In genomic region chr1:212691561-212692071, GRCh38 we compare ENCODE assay signal across 18 cellular contexts. TPM values are rescaled to one million over a fixed set of nuclear protein-coding genes. Genes with fewer than 3 reads are reported as not detected.
DNase-seq lines count a peak whose midpoint lies in the region; ATAC-seq, FAIRE-seq and TF ChIP-seq lines count a peak whose summit lies in the region.
"Had no signal": no experiment of that assay in that cellular context is flagged by ENCODE, and none has a peak within 500 bp of the region (broad histone marks: within the 10 kb centered on the region; RNA-seq: fewer than 3 reads in every experiment).

No MANE protein-coding gene starts in this region.

- H3K27ac ChIP-seq in GM12878 (ENCODE audit: control insufficient read depth, insufficient read depth), result no peak overlapping the region
- H3K27ac ChIP-seq: A549 had no signal

- DNase-seq in activated CD4-positive, alpha-beta T cell treated with anti-CD3 and anti-CD28 coated beads, Interleukin-2, amount 10 ng/mL, durations not matched to agents 24 days and 14 days, result no peak
- DNase-seq in activated CD4-positive, alpha-beta T cell treated with anti-CD3 and anti-CD28 coated beads, Interleukin-2, amount 50 U/mL, for 1 hour, result no peak
- peak; percentile 60 for DNase-seq in GM12878 (ENCODE audit: low read depth, low spot score)
- DNase-seq in BE2C, result no peak
- no peak for DNase-seq in NOMO-1 treated with dmso at 0.1 percent for 144 hours (lab: John Stamatoyannopoulos, UW; ENCODE audit: unreplicated experiment)
- DNase-seq: activated CD4-positive, CD25-positive, alpha-beta regulatory T cell treated with anti-CD3 and anti-CD28 coated beads, Interleukin-2, amount 50 U/mL, for 72 hours; activated naive CD8-positive, alpha-beta T cell treated with anti-CD3 and anti-CD28 coated beads, Interleukin-2, amount 10 ng/mL, durations not matched to agents 7 days and 5 days; CD8-positive, alpha-beta T cell; islet precursor cell; NCI-H2029 treated with DMSO at 0.1 percent for 48 hours; NCI-H526 treated with DMSO at 0.1 percent for 48 hours; small intestine had no signal

- FAIRE-seq in GM12878 (lab: Jason Lieb, UNC), result no peak
- FAIRE-seq: A549, small intestine had no signal

- H3K4me1 ChIP-seq in GM12878 (ENCODE audit: control insufficient read depth, insufficient read depth, low read length) (peaks cover 7% of the 10 kb centered on the region), BE2C (no peaks in the 10 kb centered on the region)
- H3K4me1 ChIP-seq: A549 had no signal

- TF ChIP-seq CTCF in GM12878 (IDR thresholded peaks at IDR 0.05 in 2 of 3, conservative IDR thresholded peaks at IDR 0.05 in 1 of 3; ENCODE audit: control insufficient read depth in 2 of 3, extremely low read depth in 1 of 3, insufficient read depth in 1 of 3, low read depth in 3 of 3, low read length in 3 of 3) (no peak), BE2C (IDR thresholded peaks at IDR 0.05; ENCODE audit: low read depth, low read length) (no peak)

- peak overlapping the region; percentile 28; the same call in 1 of the 2 replicates for H3K4me2 ChIP-seq in GM12878 (ENCODE audit: control insufficient read depth, insufficient read depth)
- H3K4me2 ChIP-seq: A549 had no signal

- H3K9me3 ChIP-seq in GM12878 (replicated peaks; ENCODE audit: control insufficient read depth, insufficient read depth, low read length), result no peaks in the 10 kb centered on the region
- H3K9me3 ChIP-seq in BE2C, result no peaks in the 10 kb centered on the region
- H3K9me3 ChIP-seq: A549 had no signal

- no peaks in the 10 kb centered on the region for H4K20me1 ChIP-seq in GM12878 (ENCODE audit: control insufficient read depth, insufficient read depth)

- H3K79me2 ChIP-seq in GM12878 (ENCODE audit: control insufficient read depth, insufficient read depth, low read length), result no peaks in the 10 kb centered on the region

- no peak for TF ChIP-seq RAD21 in GM12878 (IDR thresholded peaks at IDR 0.05; ENCODE audit: insufficient read depth, low read depth, low read length)

- H3K9me3 Mint-ChIP-seq in activated CD4-positive, alpha-beta T cell treated with anti-CD3 and anti-CD28 coated beads, Interleukin-2, amount 10 ng/mL, durations not matched to agents 24 days and 14 days, result no peaks in the 10 kb centered on the region
- H3K9me3 Mint-ChIP-seq: activated naive CD8-positive, alpha-beta T cell treated with anti-CD3 and anti-CD28 coated beads, Interleukin-2, amount 10 ng/mL, durations not matched to agents 7 days and 5 days; CD8-positive, alpha-beta T cell; central memory CD8-positive, alpha-beta T cell; mesothelial cell of epicardium had no signal

- peak overlapping the region; percentile 21 for H3K27ac Mint-ChIP-seq in activated CD4-positive, alpha-beta T cell treated with anti-CD3 and anti-CD28 coated beads, Interleukin-2, amount 10 ng/mL, durations not matched to agents 24 days and 14 days
- H3K27ac Mint-ChIP-seq: CD8-positive, alpha-beta T cell; mesothelial cell of epicardium had no signal

- no peak for TF ChIP-seq EP300 in GM12878 (IDR thresholded peaks at IDR 0.05; ENCODE audit: borderline replicate concordance in 1 of 2, control insufficient read depth in 1 of 2, low read depth in 2 of 2, low read length in 2 of 2)

- H3K4me3 ChIP-seq in GM12878 (no peak overlapping the region; the same call in 1 of the 2 replicates), BE2C (ENCODE audit: low read depth, low read length) (no peak overlapping the region)
- H3K4me3 ChIP-seq: A549 had no signal

- H3K36me3 Mint-ChIP-seq in activated CD4-positive, alpha-beta T cell treated with anti-CD3 and anti-CD28 coated beads, Interleukin-2, amount 10 ng/mL, durations not matched to agents 24 days and 14 days (ENCODE audit: low read depth), result peaks cover 36% of the 10 kb centered on the region
- H3K36me3 Mint-ChIP-seq: CD8-positive, alpha-beta T cell; mesothelial cell of epicardium had no signal

- H3K4me1 Mint-ChIP-seq in activated CD4-positive, alpha-beta T cell treated with anti-CD3 and anti-CD28 coated beads, Interleukin-2, amount 10 ng/mL, durations not matched to agents 24 days and 14 days, result peaks cover 8% of the 10 kb centered on the region
- H3K4me1 Mint-ChIP-seq: mesothelial cell of epicardium had no signal

- ATAC-seq in GM19351 (IDR thresholded peaks at IDR 0.05; ENCODE audit: unreplicated experiment) (peak; percentile 45), HG03175 (IDR thresholded peaks at IDR 0.05; ENCODE audit: unreplicated experiment) (peak; percentile 68), GM12878 (peak; percentile 93), HG02571 (IDR thresholded peaks at IDR 0.05; ENCODE audit: unreplicated experiment) (no peak)
- ATAC-seq: A549; CD8-positive, alpha-beta T cell had no signal

- H3K4me3 Mint-ChIP-seq in activated CD4-positive, alpha-beta T cell treated with anti-CD3 and anti-CD28 coated beads, Interleukin-2, amount 10 ng/mL, durations not matched to agents 24 days and 14 days, result no peak overlapping the region
- H3K4me3 Mint-ChIP-seq: activated naive CD8-positive, alpha-beta T cell treated with anti-CD3 and anti-CD28 coated beads, Interleukin-2, amount 10 ng/mL, durations not matched to agents 7 days and 5 days; CD8-positive, alpha-beta T cell; central memory CD8-positive, alpha-beta T cell; mesothelial cell of epicardium had no signal

- no peak overlapping the region for H3K9ac ChIP-seq in GM12878 (ENCODE audit: control insufficient read depth, insufficient read depth, low read length)

- peak overlapping the region; percentile 3; the same call in 1 of the 2 replicates for H2AFZ ChIP-seq in GM12878 (ENCODE audit: control insufficient read depth, low read depth, low read length)

- H3K36me3 ChIP-seq in GM12878 (ENCODE audit: control insufficient read depth in 2 of 2, insufficient read depth in 2 of 2, low read length in 1 of 2), result peaks cover 0 to 5% of the 10 kb centered on the region in 2 experiments; a peak in 1 of 4 replicates
- no peaks in the 10 kb centered on the region for H3K36me3 ChIP-seq in BE2C

- H3K27me3 ChIP-seq in GM12878 (replicated peaks in 1 of 2; ENCODE audit: control insufficient read depth in 2 of 2, insufficient read depth in 2 of 2, low read length in 1 of 2) (no peaks in the 10 kb centered on the region), BE2C (no peaks in the 10 kb centered on the region)

- no TSS peak for BruUV-seq in GM12878 (replicated peaks; lab: Mats Ljungman, UMichigan)

- TF ChIP-seq POLR2A in GM12878 (IDR thresholded peaks at IDR 0.05; ENCODE audit: low read depth, low read length), result no peak

- POLR2A ChIA-PET in GM12878 (lab: Charles Lee), result interaction anchor here (1.6 to 1.8 kb wide), 2 partner anchors 14 to 83 kb away, joined by 4 to 8 read pairs; partner anchors contain the start of gene ATF3

- peaks cover 3% of the 10 kb centered on the region for H3K27me3 Mint-ChIP-seq in activated CD4-positive, alpha-beta T cell treated with anti-CD3 and anti-CD28 coated beads, Interleukin-2, amount 10 ng/mL, durations not matched to agents 24 days and 14 days
- H3K27me3 Mint-ChIP-seq: activated naive CD8-positive, alpha-beta T cell treated with anti-CD3 and anti-CD28 coated beads, Interleukin-2, amount 10 ng/mL, durations not matched to agents 7 days and 5 days; central memory CD8-positive, alpha-beta T cell had no signal

- in situ Hi-C loops in GM12878 (cut with MboI), result no loop called here

- 3% methylated on average over 9 of the region's 9 CpGs for WGBS in GM12878 (ENCODE audit: insufficient coverage, insufficient replicate concordance, low lambda C conversion rate, missing lambda C conversion rate)

- RAD21 ChIA-PET in GM12878 (lab: Charles Lee; ENCODE audit: unreplicated experiment), result interaction anchor here (1.0 to 2.0 kb wide), 3 partner anchors 13 to 27 kb away, joined by 3 to 9 read pairs (median 6); no protein-coding TSS in a partner anchor

- SMC1A ChIA-PET in GM12878 (lab: Charles Lee; ENCODE audit: uncharacterized antibody, unreplicated experiment), result interaction anchor here (0.7 to 3.2 kb wide), 6 partner anchors 10 to 213 kb away, joined by 3 to 17 read pairs (median 6); no protein-coding TSS in a partner anchor

- intact Hi-C loops in activated CD4-positive, alpha-beta T cell treated with anti-CD3 and anti-CD28 coated beads, Interleukin-2, amount 10 ng/mL, durations not matched to agents 24 days and 14 days (cut with micrococcal nuclease), result no loop called here
- intact Hi-C loops in GM12878 (cut with micrococcal nuclease; ENCODE audit: unreplicated experiment), result no loop called here

- CTCF ChIA-PET in GM12878 (lab: Yijun Ruan, JAX), result interaction anchor here (1.0 to 4.7 kb wide), 4 partner anchors 13 to 215 kb away, joined by 4 to 16 read pairs (median 9); no protein-coding TSS in a partner anchor

TF ChIP-seq in GM12878, 131 proteins besides CTCF, POLR2A, EP300 and RAD21 (continues in another document):
- TF ChIP-seq SMARCA5 (IDR thresholded peaks at IDR 0.05) (no peak), IKZF1 (conservative IDR thresholded peaks at IDR 0.05) (peak; percentile 65; the same call in 1 of the 2 replicates), USF1 (IDR thresholded peaks at IDR 0.05; ENCODE audit: borderline replicate concordance, extremely low read length, insufficient read depth, low read depth, low read length) (no peak)

RNA-seq across cellular contexts. Expression of gene BATF3, which starts 8.0 kb away (rescaled TPM):
- 100.0 and 100 TPM in 2 replicates for total RNA-seq in activated CD4-positive, alpha-beta T cell treated with anti-CD3 and anti-CD28 coated beads, Interleukin-2, amount 10 ng/mL, durations not matched to agents 24 days and 14 days
- 10.3 and 10.7 TPM in 2 replicates for total RNA-seq in GM12878 (2013; cell fraction: nucleolus; rRNA removed)
- total RNA-seq in GM12878 (2014; rRNA removed) (41.9 and 50.4 TPM in 2 replicates), GM12878 (2014; rRNA removed; fragmentation: Illumina TruSeq; extraction: Trizol) (28.7 and 30.6 TPM in 2 replicates), GM12878 (2021) (44.9 and 47.5 TPM in 2 replicates)
- polyA plus RNA-seq in GM12878 (2011; ENCODE audit: low read depth), result 9.6 TPM
- polyA plus RNA-seq in GM12878 (2011; rRNA removed) (15.1 and 25.6 TPM in 2 replicates), GM12878 (2014; fragmentation: Illumina TruSeq; extraction: Trizol) (7.6 and 31.1 TPM in 2 replicates), GM12878 (2014; fragmentation: Nextera tagmentation; extraction: Ambion mirVana) (10 to 100 TPM; 11.1 to 12.3 TPM), GM12878 (2014; rRNA removed) (56.7 and 56.8 TPM in 2 replicates), GM12878 (2016; fragmentation: Nextera tagmentation; extraction: Ambion mirVana) (10 to 100 TPM; 20.4 to 33.2 TPM)
- 31.7 and 44.5 TPM in 2 replicates for polyA plus RNA-seq in GM12878 (2011; cell fraction: cytosol; rRNA removed)
- 26.0 and 28.6 TPM in 2 replicates for polyA plus RNA-seq in GM12878 (2011; cell fraction: nucleus; rRNA removed)
- 7.8 and 9.7 TPM in 2 replicates for polyA plus RNA-seq in GM12878 (2012)
- polyA minus RNA-seq in GM12878 (2011; rRNA and poly(A)+ RNA removed), result 5.7 and 9.1 TPM in 2 replicates
- polyA minus RNA-seq in GM12878 (2011; cell fraction: cytosol; rRNA and poly(A)+ RNA removed), result 4.2 and 4.8 TPM in 2 replicates
- 4.2 and 5.8 TPM in 2 replicates for polyA minus RNA-seq in GM12878 (2011; cell fraction: nucleus; rRNA and poly(A)+ RNA removed)
- 4.2 TPM for polyA plus RNA-seq in BE2C (2012; ENCODE audit: insufficient read depth, insufficient read length, low read depth)
- total RNA-seq: CD8-positive, alpha-beta T cell had no signal
